Comparison of ENCODE assay signal across 1 cellular context in genomic region chr19:11242864-11243797, GRCh38.
TF ChIP-seq lines count a peak whose summit lies in the region.

No MANE protein-coding gene starts in this region.

TF ChIP-seq in SK-N-SH, 30 proteins besides CTCF, POLR2A, EP300 and RAD21 (continued from another document):
- peak; percentile 50 for TF ChIP-seq MXI1 (IDR thresholded peaks at IDR 0.05; ENCODE audit: low read depth, low read length)
- no peak for TF ChIP-seq FOXM1 (IDR thresholded peaks at IDR 0.05; ENCODE audit: low read depth)
- TF ChIP-seq, protein P1, sequence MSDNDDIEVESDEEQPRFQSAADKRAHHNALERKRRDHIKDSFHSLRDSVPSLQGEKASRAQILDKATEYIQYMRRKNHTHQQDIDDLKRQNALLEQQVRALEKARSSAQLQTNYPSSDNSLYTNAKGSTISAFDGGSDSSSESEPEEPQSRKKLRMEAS (IDR thresholded peaks at IDR 0.05; ENCODE audit: low read depth), result 0 out of 2 replicates have a peak, but pooled peaks have one; percentile 28
